ENCODE assay signal across 18 cellular contexts in the genomic region with DNA sequence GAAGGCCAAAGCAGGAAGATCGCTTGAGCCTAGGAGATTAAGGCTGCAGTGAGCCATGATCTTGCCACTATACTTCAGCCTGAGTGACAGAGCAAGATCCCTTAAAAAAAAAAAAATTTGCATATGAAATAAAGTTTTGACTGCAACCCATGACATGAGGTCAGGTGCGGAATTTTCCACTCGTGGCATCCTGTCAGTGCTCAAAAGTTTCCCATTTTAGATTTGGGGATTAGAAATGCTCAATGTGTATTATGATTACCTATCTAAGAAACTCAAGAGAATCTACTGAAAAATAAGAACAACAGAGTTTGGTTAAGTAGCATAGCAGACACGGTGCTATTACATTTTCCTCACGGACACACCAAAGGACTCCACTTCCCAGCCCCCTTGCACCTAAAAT. TPM values are rescaled to one million over a fixed set of nuclear protein-coding genes. Genes with fewer than 3 reads are reported as not detected.
DNase-seq lines count a peak whose midpoint lies in the region; ATAC-seq and TF ChIP-seq lines count a peak whose summit lies in the region.
"Had no signal": no experiment of that assay in that cellular context is flagged by ENCODE, and none has a peak within 500 bp of the region (broad histone marks: within the 10 kb centered on the region; RNA-seq: fewer than 3 reads in every experiment).

No MANE protein-coding gene starts in this region.

- peaks cover 44% of the 10 kb centered on the region for H3K4me1 Mint-ChIP-seq in memory B cell

- H3K4me1 ChIP-seq in OCI-LY1 (ENCODE audit: insufficient read depth, low read length, severe bottlenecking) (peaks cover 99% of the 10 kb centered on the region), vagina (peaks cover 5% of the 10 kb centered on the region), ascending aorta (no peaks in the 10 kb centered on the region)
- H3K4me1 ChIP-seq: foreskin keratinocyte, upper lobe of left lung had no signal

- H3K79me2 ChIP-seq in OCI-LY1 (ENCODE audit: insufficient read depth, low read length), result peaks cover 61% of the 10 kb centered on the region

- no peaks in the 10 kb centered on the region for H3K9me2 ChIP-seq in OCI-LY1 (ENCODE audit: low read depth, low read length)

- no peak overlapping the region for H2AFZ ChIP-seq in OCI-LY1 (ENCODE audit: low read length)

- TF ChIP-seq POLR2A in vagina (IDR thresholded peaks at IDR 0.05), result no peak

- peak overlapping the region; percentile 77 for H3K4me3 Mint-ChIP-seq in memory B cell
- H3K4me3 Mint-ChIP-seq: activated naive CD8-positive, alpha-beta T cell treated with anti-CD3 and anti-CD28 coated beads, Interleukin-2, amount 10 ng/mL, durations not matched to agents 7 days and 5 days; CD8-positive, alpha-beta T cell; central memory CD8-positive, alpha-beta T cell; neural crest cell had no signal

- no peaks in the 10 kb centered on the region for H3K27me3 Mint-ChIP-seq in memory B cell
- H3K27me3 Mint-ChIP-seq: activated naive CD8-positive, alpha-beta T cell treated with anti-CD3 and anti-CD28 coated beads, Interleukin-2, amount 10 ng/mL, durations not matched to agents 7 days and 5 days; central memory CD8-positive, alpha-beta T cell had no signal

- TF ChIP-seq CTCF in OCI-LY1 (IDR thresholded peaks at IDR 0.05; ENCODE audit: low read length) (no peak), vagina (IDR thresholded peaks at IDR 0.05) (no peak), ascending aorta (IDR thresholded peaks at IDR 0.05) (no peak)

- peak; percentile 55 for ATAC-seq in GM19372 (IDR thresholded peaks at IDR 0.05; ENCODE audit: low read depth, unreplicated experiment)
- peak; percentile 67 for ATAC-seq in memory B cell (ENCODE audit: low read depth)
- ATAC-seq: CD8-positive, alpha-beta T cell; foreskin keratinocyte; HCT116 had no signal

- H4K20me1 ChIP-seq in OCI-LY1 (ENCODE audit: insufficient read depth, low read length), result no peaks in the 10 kb centered on the region

- no peaks in the 10 kb centered on the region for H3K9me3 Mint-ChIP-seq in memory B cell
- H3K9me3 Mint-ChIP-seq: activated naive CD8-positive, alpha-beta T cell treated with anti-CD3 and anti-CD28 coated beads, Interleukin-2, amount 10 ng/mL, durations not matched to agents 7 days and 5 days; CD8-positive, alpha-beta T cell; central memory CD8-positive, alpha-beta T cell; neural crest cell had no signal

- peaks cover 14% of the 10 kb centered on the region for H3F3A ChIP-seq in OCI-LY1 (ENCODE audit: insufficient read depth, low read length)

- no peaks in the 10 kb centered on the region for H3K27me3 ChIP-seq in OCI-LY1 (ENCODE audit: insufficient read depth, low read length)
- no peaks in the 10 kb centered on the region for H3K27me3 ChIP-seq in vagina
- H3K27me3 ChIP-seq in ascending aorta, result no peaks in the 10 kb centered on the region
- H3K27me3 ChIP-seq: foreskin keratinocyte, upper lobe of left lung had no signal

- peak overlapping the region; percentile 68 for H3K4me2 ChIP-seq in OCI-LY1 (ENCODE audit: low read length)

- peak; percentile 41 for DNase-seq in activated CD4-positive, alpha-beta T cell treated with anti-CD3 and anti-CD28 coated beads for 48 hours
- DNase-seq in activated CD4-positive, alpha-beta T cell treated with anti-CD3 and anti-CD28 coated beads for 1 hour, result no peak
- DNase-seq in memory B cell (ENCODE audit: low spot score in 2 of 2), result no peak
- DNase-seq in NCI-H524 (lab: John Stamatoyannopoulos, UW), result no peak
- DNase-seq in vagina (ENCODE audit: extremely low spot score in 2 of 2), result no peak
- no peak for DNase-seq in ascending aorta (ENCODE audit: low spot score in 2 of 2)
- DNase-seq: activated naive CD8-positive, alpha-beta T cell treated with anti-CD3 and anti-CD28 coated beads, Interleukin-2, amount 10 ng/mL, durations not matched to agents 7 days and 5 days; CD8-positive, alpha-beta T cell; foreskin keratinocyte; NCI-H187; RPMI8226; upper lobe of left lung had no signal

- H3K36me3 Mint-ChIP-seq in memory B cell, result no peaks in the 10 kb centered on the region

- H3K27ac ChIP-seq in OCI-LY1 (ENCODE audit: low read depth, low read length, poor library complexity, severe bottlenecking) (peak overlapping the region; percentile 99), vagina (no peak overlapping the region), ascending aorta (no peak overlapping the region)
- H3K27ac ChIP-seq: foreskin keratinocyte, upper lobe of left lung had no signal

- peak overlapping the region; percentile 96 for H3K27ac Mint-ChIP-seq in memory B cell
- H3K27ac Mint-ChIP-seq: activated naive CD8-positive, alpha-beta T cell treated with anti-CD3 and anti-CD28 coated beads, Interleukin-2, amount 10 ng/mL, durations not matched to agents 7 days and 5 days; CD8-positive, alpha-beta T cell had no signal

- H3K9ac ChIP-seq in OCI-LY1 (ENCODE audit: low read length), result peak overlapping the region; percentile 67

- intact Hi-C loops in vagina (cut with DNase I), result no loop called here
- intact Hi-C loops in ascending aorta (cut with DNase I), result no loop called here

- peak overlapping the region; percentile 42 for H3K4me3 ChIP-seq in OCI-LY1 (ENCODE audit: low read depth, low read length, poor library complexity, severe bottlenecking)
- no peak overlapping the region for H3K4me3 ChIP-seq in vagina
- no peak overlapping the region for H3K4me3 ChIP-seq in ascending aorta
- H3K4me3 ChIP-seq: lung, upper lobe of left lung had no signal

- H3K9me3 ChIP-seq in OCI-LY1 (ENCODE audit: low read length) (no peaks in the 10 kb centered on the region), vagina (no peaks in the 10 kb centered on the region), ascending aorta (no peaks in the 10 kb centered on the region)
- H3K9me3 ChIP-seq: upper lobe of left lung had no signal

- H3K36me3 ChIP-seq in OCI-LY1 (ENCODE audit: insufficient read depth, low read length) (peaks cover 8% of the 10 kb centered on the region; the same call in 1 of the 2 replicates), vagina (no peaks in the 10 kb centered on the region), ascending aorta (no peaks in the 10 kb centered on the region)
- H3K36me3 ChIP-seq: upper lobe of left lung had no signal

RNA-seq across cellular contexts. Expression of a gene that starts 11.7 kb away (rescaled TPM):
- total RNA-seq in vagina (14.7 TPM), ascending aorta (32.8 TPM)
